ENCODE assay signal across 1 cellular context in genomic region chr2:205745661-205746407, GRCh38.
TF ChIP-seq lines count a peak whose summit lies in the region.

No MANE protein-coding gene starts in this region.

TF ChIP-seq in A549, 52 proteins besides CTCF, POLR2A, EP300 and RAD21 (continued from another document):
- TF ChIP-seq E2F6 (IDR thresholded peaks at IDR 0.05; ENCODE audit: borderline replicate concordance, low read depth) (no peak), TFCP2L1 (CRISPR knock-in tag; IDR thresholded peaks at IDR 0.05) (no peak), MAFK (IDR thresholded peaks at IDR 0.05; ENCODE audit: partially characterized antibody) (no peak), BHLHE40 (IDR thresholded peaks at IDR 0.05; ENCODE audit: low read depth, low read length) (no peak), CBX8 (IDR thresholded peaks at IDR 0.05) (no peak), PHF8 (IDR thresholded peaks at IDR 0.05; ENCODE audit: borderline replicate concordance, low read depth) (no peak), HOXB5 (CRISPR knock-in tag; IDR thresholded peaks at IDR 0.05) (no peak), JUNB (IDR thresholded peaks at IDR 0.05) (no peak)
- TF ChIP-seq, protein P1, sequence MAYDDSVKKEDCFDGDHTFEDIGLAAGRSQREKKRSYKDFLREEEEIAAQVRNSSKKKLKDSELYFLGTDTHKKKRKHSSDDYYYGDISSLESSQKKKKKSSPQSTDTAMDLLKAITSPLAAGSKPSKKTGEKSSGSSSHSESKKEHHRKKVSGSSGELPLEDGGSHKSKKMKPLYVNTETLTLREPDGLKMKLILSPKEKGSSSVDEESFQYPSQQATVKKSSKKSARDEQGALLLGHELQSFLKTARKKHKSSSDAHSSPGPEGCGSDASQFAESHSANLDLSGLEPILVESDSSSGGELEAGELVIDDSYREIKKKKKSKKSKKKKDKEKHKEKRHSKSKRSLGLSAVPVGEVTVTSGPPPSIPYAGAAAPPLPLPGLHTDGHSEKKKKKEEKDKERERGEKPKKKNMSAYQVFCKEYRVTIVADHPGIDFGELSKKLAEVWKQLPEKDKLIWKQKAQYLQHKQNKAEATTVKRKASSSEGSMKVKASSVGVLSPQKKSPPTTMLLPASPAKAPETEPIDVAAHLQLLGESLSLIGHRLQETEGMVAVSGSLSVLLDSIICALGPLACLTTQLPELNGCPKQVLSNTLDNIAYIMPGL (CRISPR knock-in tag; IDR thresholded peaks at IDR 0.05; ENCODE audit: borderline replicate concordance): no peak
